In genomic region chr17:52297230-52298010, GRCh38 we compare ENCODE assay signal across 12 cellular contexts.
A peak's percentile ranks its signal among the peaks of the same experiment; 100 is the strongest.
DNase-seq lines count a peak whose midpoint lies in the region; ATAC-seq, FAIRE-seq and TF ChIP-seq lines count a peak whose summit lies in the region.
"Had no signal": no experiment of that assay in that cellular context is flagged by ENCODE, and none has a peak within 500 bp of the region (broad histone marks: within the 10 kb centered on the region; RNA-seq: fewer than 3 reads in every experiment).

No MANE protein-coding gene starts in this region.

- no peak overlapping the region for H3K56ac ChIP-seq in IMR-90 (ENCODE audit: extremely low read depth, insufficient read depth, low read length)

- no peak overlapping the region for H2BK20ac ChIP-seq in IMR-90 (ENCODE audit: low read depth, low read length)

- H2AK9ac ChIP-seq in IMR-90 (replicated peaks; ENCODE audit: low read depth, low read length, poor library complexity): no peak overlapping the region

- no peak overlapping the region for H2BK5ac ChIP-seq in IMR-90 (ENCODE audit: low read depth, low read length, poor library complexity, severe bottlenecking)

- in situ Hi-C loops in IMR-90 (cut with MboI; ENCODE audit: low sequenced_read_pairs) (no loop called here), Panc1 (cut with HindIII; ENCODE audit: low pct_unique_long_range_greater_than_20kb, low sequenced_read_pairs) (no loop called here)

- no peaks in the 10 kb centered on the region for H3K36me3 ChIP-seq in IMR-90 (ENCODE audit: control insufficient read depth, insufficient read depth, low read length)
- H3K36me3 ChIP-seq in Panc1 (ENCODE audit: control insufficient read depth, insufficient read depth, low read length): no peaks in the 10 kb centered on the region
- H3K36me3 ChIP-seq in keratinocyte (ENCODE audit: control insufficient read depth in 2 of 2, extremely low read depth in 1 of 2, insufficient read depth in 2 of 2, low read length in 2 of 2): no peaks in the 10 kb centered on the region
- no peaks in the 10 kb centered on the region for H3K36me3 ChIP-seq in Peyer's patch
- H3K36me3 ChIP-seq: sigmoid colon had no signal

- no peak overlapping the region for H2BK15ac ChIP-seq in IMR-90 (ENCODE audit: low read depth, low read length)

- H2AK5ac ChIP-seq in IMR-90 (ENCODE audit: low read depth, low read length): no peak overlapping the region

- H2AFZ ChIP-seq in IMR-90 (replicated peaks; ENCODE audit: low read length, poor library complexity) (no peak overlapping the region), keratinocyte (ENCODE audit: control insufficient read depth, low read length) (no peak overlapping the region)

- H4K8ac ChIP-seq in IMR-90 (ENCODE audit: low read depth in 2 of 2, low read length in 2 of 2): no peak overlapping the region

- BruUV-seq in IMR-90 (replicated peaks; lab: Mats Ljungman, UMichigan) (no TSS peak), Panc1 (replicated peaks; lab: Mats Ljungman, UMichigan) (no TSS peak)

- H3K27me3 ChIP-seq in IMR-90 (ENCODE audit: control insufficient read depth, insufficient read depth, low read length): no peaks in the 10 kb centered on the region
- H3K27me3 ChIP-seq in Panc1 (ENCODE audit: control insufficient read depth, insufficient read depth, low read length): no peaks in the 10 kb centered on the region
- H3K27me3 ChIP-seq in keratinocyte (ENCODE audit: control insufficient read depth, extremely low read depth, insufficient read depth, low read length): no peaks in the 10 kb centered on the region
- no peaks in the 10 kb centered on the region for H3K27me3 ChIP-seq in Peyer's patch
- H3K27me3 ChIP-seq: sigmoid colon had no signal

- H3K4me3 Mint-ChIP-seq in stimulated activated memory B cell treated with anti-CD40 and anti-IgM and Interleukin-4, amounts not matched to agents 10 μg/mL and 1 μg/mL and 100 μg/mL, for 72 hours: no peak overlapping the region

- no peak overlapping the region for H4K91ac ChIP-seq in IMR-90 (ENCODE audit: insufficient read depth, low read depth, low read length)

- no peak overlapping the region for H3K23ac ChIP-seq in IMR-90 (ENCODE audit: low read depth, low read length)

- no peaks in the 10 kb centered on the region for H3K79me2 ChIP-seq in keratinocyte (ENCODE audit: control insufficient read depth, insufficient read depth, low read length)

- H3K4me1 ChIP-seq in IMR-90 (ENCODE audit: control insufficient read depth, insufficient read depth, low read length) (no peaks in the 10 kb centered on the region), Panc1 (ENCODE audit: control insufficient read depth, insufficient read depth, low read length) (no peaks in the 10 kb centered on the region), keratinocyte (ENCODE audit: control insufficient read depth, extremely low read depth, insufficient read depth, low read length) (no peaks in the 10 kb centered on the region), Peyer's patch (no peaks in the 10 kb centered on the region)
- H3K4me1 ChIP-seq: sigmoid colon had no signal

- H3K27me3 Mint-ChIP-seq in stimulated activated memory B cell treated with anti-CD40 and anti-IgM and Interleukin-4, amounts not matched to agents 10 μg/mL and 1 μg/mL and 100 μg/mL, for 72 hours: no peaks in the 10 kb centered on the region

- TF ChIP-seq RAD21 in IMR-90 (IDR thresholded peaks at IDR 0.05; ENCODE audit: low read length): no peak

- no peaks in the 10 kb centered on the region for H3K9me1 ChIP-seq in IMR-90 (ENCODE audit: insufficient read depth, low read length)
- no peaks in the 10 kb centered on the region for H3K9me1 ChIP-seq in keratinocyte (ENCODE audit: control insufficient read depth, extremely low read depth, insufficient read depth, low read length)

- H3K27ac ChIP-seq in IMR-90 (ENCODE audit: insufficient read depth, low read length): no peak overlapping the region
- H3K27ac ChIP-seq in Panc1 (ENCODE audit: low read length): no peak overlapping the region
- no peak overlapping the region for H3K27ac ChIP-seq in keratinocyte (ENCODE audit: control insufficient read depth, insufficient read depth, low read length)
- no peak overlapping the region for H3K27ac ChIP-seq in Peyer's patch
- H3K27ac ChIP-seq: sigmoid colon had no signal

- WGBS in IMR-90 (ENCODE audit: extremely low coverage in 2 of 2, insufficient read length in 1 of 2), 2 experiments: no CpG with 5 or more reads among the region's 10 CpGs

- H3K9me3 ChIP-seq in IMR-90 (ENCODE audit: control insufficient read depth, insufficient read depth, low read length) (peaks cover 1% of the 10 kb centered on the region; the same call in 1 of the 2 replicates), Panc1 (ENCODE audit: control insufficient read depth, insufficient read depth, low read depth, low read length) (no peaks in the 10 kb centered on the region), keratinocyte (ENCODE audit: control insufficient read depth, low read depth, low read length) (no peaks in the 10 kb centered on the region), Peyer's patch (no peaks in the 10 kb centered on the region)
- H3K9me3 ChIP-seq: sigmoid colon had no signal

- no peak overlapping the region for H3K18ac ChIP-seq in IMR-90 (ENCODE audit: low read depth, low read length)

- dilution Hi-C loops in IMR-90 (cut with HindIII; ENCODE audit: low sequenced_read_pairs, unreplicated experiment) (no loop called here), keratinocyte (cut with MboI; ENCODE audit: extremely low pct_ligation_motif_present, low sequenced_read_pairs) (no loop called here)

- H3K9me3 Mint-ChIP-seq in stimulated activated memory B cell treated with anti-CD40 and anti-IgM and Interleukin-4, amounts not matched to agents 10 μg/mL and 1 μg/mL and 100 μg/mL, for 72 hours: peaks cover 5% of the 10 kb centered on the region

- CTCF ChIA-PET in IMR-90 (lab: Yijun Ruan, JAX): no interaction called here
- CTCF ChIA-PET in Panc1 (lab: Charles Lee): no interaction called here

- H3K27ac Mint-ChIP-seq in stimulated activated memory B cell treated with anti-CD40 and anti-IgM and Interleukin-4, amounts not matched to agents 10 μg/mL and 1 μg/mL and 100 μg/mL, for 72 hours: no peak overlapping the region

- TF ChIP-seq CTCF in IMR-90 (conservative IDR thresholded peaks at IDR 0.05; ENCODE audit: low read depth, low read length): no peak
- TF ChIP-seq CTCF in Panc1 (IDR thresholded peaks at IDR 0.05): peak; percentile 16; the same call in 1 of the 2 replicates
- peak; percentile 36 to 55 (median 41) for TF ChIP-seq CTCF in keratinocyte (optimal IDR thresholded peaks at IDR 0.05 in 1 of 3, IDR thresholded peaks at IDR 0.05 in 1 of 3, conservative IDR thresholded peaks at IDR 0.05 in 1 of 3; ENCODE audit: extremely low read depth in 1 of 3, insufficient read depth in 2 of 3, low read length in 3 of 3)
- no peak for TF ChIP-seq CTCF in Peyer's patch (IDR thresholded peaks at IDR 0.05)

- H3K14ac ChIP-seq in IMR-90 (replicated peaks; ENCODE audit: low read depth, low read length): no peak overlapping the region

- H3K36me3 Mint-ChIP-seq in stimulated activated memory B cell treated with anti-CD40 and anti-IgM and Interleukin-4, amounts not matched to agents 10 μg/mL and 1 μg/mL and 100 μg/mL, for 72 hours: no peaks in the 10 kb centered on the region

- intact Hi-C loops in IMR-90 (cut with micrococcal nuclease): no loop called here
- intact Hi-C loops in Panc1 (cut with micrococcal nuclease; ENCODE audit: unreplicated experiment): no loop called here
- intact Hi-C loops in sciatic nerve (cut with DNase I): no loop called here

- DNase-seq in DMS 273 treated with DMSO at 0.1 percent for 48 hours (lab: John Stamatoyannopoulos, UW) (peak; percentile 8), IMR-90 (no peak), Panc1 (ENCODE audit: low read depth, low spot score) (no peak), keratinocyte (ENCODE audit: low read depth, low spot score) (no peak), sciatic nerve (ENCODE audit: low spot score) (no peak), DMS79 treated with DMSO at 0.1 percent for 48 hours (lab: John Stamatoyannopoulos, UW) (no peak), Peyer's patch (no peak)
- DNase-seq: activated T-cell treated with anti-CD3 and anti-CD28 coated beads, Interleukin-2, amount 50 U/mL, for 48 hours; DMS79; left colon; sigmoid colon had no signal

- POLR2A ChIA-PET in IMR-90 (lab: Charles Lee; ENCODE audit: unreplicated experiment): no interaction called here
- POLR2A ChIA-PET in Panc1 (lab: Charles Lee): no interaction called here

- H3K4me3 ChIP-seq in IMR-90 (ENCODE audit: insufficient read depth, low read depth, low read length) (no peak overlapping the region), Panc1 (ENCODE audit: low read depth in 2 of 2, low read length in 2 of 2) (no peak overlapping the region), keratinocyte (ENCODE audit: control insufficient read depth in 2 of 3, extremely low read depth in 1 of 3, insufficient read depth in 2 of 3, low read depth in 1 of 3, low read length in 3 of 3) (no peak overlapping the region), Peyer's patch (no peak overlapping the region)
- H3K4me3 ChIP-seq: sigmoid colon had no signal

- H2BK120ac ChIP-seq in IMR-90 (ENCODE audit: low read depth, low read length): no peak overlapping the region

- H3K79me1 ChIP-seq in IMR-90 (ENCODE audit: low read depth in 1 of 2, low read length in 2 of 2): no peaks in the 10 kb centered on the region

- TF ChIP-seq POLR2A in IMR-90 (IDR thresholded peaks at IDR 0.05; ENCODE audit: low read depth, low read length): no peak
- TF ChIP-seq POLR2A in Peyer's patch (IDR thresholded peaks at IDR 0.05): no peak

- no peak for FAIRE-seq in keratinocyte (lab: Jason Lieb, UNC)

- H3K4me1 Mint-ChIP-seq in stimulated activated memory B cell treated with anti-CD40 and anti-IgM and Interleukin-4, amounts not matched to agents 10 μg/mL and 1 μg/mL and 100 μg/mL, for 72 hours: no peaks in the 10 kb centered on the region

- H3K9ac ChIP-seq in IMR-90 (ENCODE audit: low read depth, low read length) (no peak overlapping the region), keratinocyte (ENCODE audit: control insufficient read depth, extremely low read depth, insufficient read depth, low read length) (no peak overlapping the region)

- no peak overlapping the region for H3K4me2 ChIP-seq in IMR-90 (ENCODE audit: low read depth, low read length)
- no peak overlapping the region for H3K4me2 ChIP-seq in keratinocyte (ENCODE audit: control insufficient read depth, extremely low read depth, insufficient read depth, low read depth, low read length)

- ATAC-seq in IMR-90 (ENCODE audit: low read depth) (no peak), Panc1 (no peak), sciatic nerve (no peak)
- ATAC-seq in stimulated activated memory B cell treated with anti-CD40 and anti-IgM and Interleukin-4, amounts not matched to agents 10 μg/mL and 1 μg/mL and 100 μg/mL, for 72 hours: no peak
- ATAC-seq: left colon had no signal

- H4K5ac ChIP-seq in IMR-90 (ENCODE audit: low read depth, low read length): no peak overlapping the region

- H4K20me1 ChIP-seq in IMR-90 (ENCODE audit: insufficient read depth, low read length) (no peaks in the 10 kb centered on the region), keratinocyte (ENCODE audit: control insufficient read depth, extremely low read depth, insufficient read depth, low read length) (no peaks in the 10 kb centered on the region)

- no peak overlapping the region for H3K4ac ChIP-seq in IMR-90 (ENCODE audit: low read depth, low read length)

TF ChIP-seq in IMR-90, 13 proteins besides CTCF, POLR2A, EP300 and RAD21 (continues in another document):
- TF ChIP-seq CEBPB (IDR thresholded peaks at IDR 0.05; ENCODE audit: low read depth, low read length): peak; percentile 41

Comparison
In these comparisons a context has a peak if more than half of its experiments do, and no peak if none do; other contexts are left out.
1. CTCF ChIP-seq: peak in Panc1 (single experiment) and keratinocyte (3 of 3); none in IMR-90 (single experiment) and Peyer's patch (0 of 6).